ENCODE assay signal across 1 cellular context in the genomic region with DNA sequence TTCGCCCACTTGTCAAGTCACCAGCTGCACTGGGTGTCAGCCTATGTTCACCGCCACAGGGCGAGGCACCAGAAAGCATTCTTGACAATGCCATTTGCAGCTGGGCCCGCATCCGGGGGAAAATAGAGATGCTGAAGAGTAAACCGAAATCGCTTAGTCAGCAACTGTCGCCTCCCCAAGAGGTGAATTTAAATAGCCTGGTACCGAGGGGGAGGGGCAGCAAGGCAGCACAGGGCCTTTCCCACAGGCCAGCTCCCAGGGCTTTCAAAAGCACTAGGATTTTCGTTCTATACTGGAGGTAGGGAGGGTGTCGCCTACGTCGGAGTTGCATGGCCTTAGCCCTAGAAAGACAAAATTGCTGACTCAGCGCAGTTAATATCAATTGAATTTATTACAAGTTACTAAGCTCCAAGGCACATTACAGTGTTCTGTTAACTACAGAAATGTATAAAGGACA.
TF ChIP-seq lines count a peak whose summit lies in the region.

No MANE protein-coding gene starts in this region.

TF ChIP-seq in K562, 482 proteins besides CTCF, POLR2A, EP300 and RAD21 (continued from another document):
- TF ChIP-seq GMEB1 (CRISPR knock-in tag; IDR thresholded peaks at IDR 0.05) (no peak), C11orf30 (IDR thresholded peaks at IDR 0.05; ENCODE audit: low read depth) (peak; percentile 99), ZNF77 (CRISPR knock-in tag; IDR thresholded peaks at IDR 0.05) (no peak), CREM (IDR thresholded peaks at IDR 0.05; ENCODE audit: low read depth) (no peak), ZC3H8 (IDR thresholded peaks at IDR 0.05) (no peak), RBFOX2 (IDR thresholded peaks at IDR 0.05; ENCODE audit: low read depth, low read length) (0 out of 2 replicates have a peak, but pooled peaks have one; percentile 17), YY1 (IDR thresholded peaks at IDR 0.05; ENCODE audit: borderline replicate concordance in 1 of 3, control insufficient read depth in 1 of 3, extremely low read depth in 1 of 3, insufficient read depth in 3 of 3, insufficient read length in 1 of 3, insufficient replicate concordance in 2 of 3, low read depth in 1 of 3, low read length in 2 of 3) (no peak), MAFK (IDR thresholded peaks at IDR 0.05; ENCODE audit: low read length) (peak; percentile 100), MAFG (tag; conservative IDR thresholded peaks at IDR 0.05) (peak; percentile 99)
- TF ChIP-seq, protein P1, sequence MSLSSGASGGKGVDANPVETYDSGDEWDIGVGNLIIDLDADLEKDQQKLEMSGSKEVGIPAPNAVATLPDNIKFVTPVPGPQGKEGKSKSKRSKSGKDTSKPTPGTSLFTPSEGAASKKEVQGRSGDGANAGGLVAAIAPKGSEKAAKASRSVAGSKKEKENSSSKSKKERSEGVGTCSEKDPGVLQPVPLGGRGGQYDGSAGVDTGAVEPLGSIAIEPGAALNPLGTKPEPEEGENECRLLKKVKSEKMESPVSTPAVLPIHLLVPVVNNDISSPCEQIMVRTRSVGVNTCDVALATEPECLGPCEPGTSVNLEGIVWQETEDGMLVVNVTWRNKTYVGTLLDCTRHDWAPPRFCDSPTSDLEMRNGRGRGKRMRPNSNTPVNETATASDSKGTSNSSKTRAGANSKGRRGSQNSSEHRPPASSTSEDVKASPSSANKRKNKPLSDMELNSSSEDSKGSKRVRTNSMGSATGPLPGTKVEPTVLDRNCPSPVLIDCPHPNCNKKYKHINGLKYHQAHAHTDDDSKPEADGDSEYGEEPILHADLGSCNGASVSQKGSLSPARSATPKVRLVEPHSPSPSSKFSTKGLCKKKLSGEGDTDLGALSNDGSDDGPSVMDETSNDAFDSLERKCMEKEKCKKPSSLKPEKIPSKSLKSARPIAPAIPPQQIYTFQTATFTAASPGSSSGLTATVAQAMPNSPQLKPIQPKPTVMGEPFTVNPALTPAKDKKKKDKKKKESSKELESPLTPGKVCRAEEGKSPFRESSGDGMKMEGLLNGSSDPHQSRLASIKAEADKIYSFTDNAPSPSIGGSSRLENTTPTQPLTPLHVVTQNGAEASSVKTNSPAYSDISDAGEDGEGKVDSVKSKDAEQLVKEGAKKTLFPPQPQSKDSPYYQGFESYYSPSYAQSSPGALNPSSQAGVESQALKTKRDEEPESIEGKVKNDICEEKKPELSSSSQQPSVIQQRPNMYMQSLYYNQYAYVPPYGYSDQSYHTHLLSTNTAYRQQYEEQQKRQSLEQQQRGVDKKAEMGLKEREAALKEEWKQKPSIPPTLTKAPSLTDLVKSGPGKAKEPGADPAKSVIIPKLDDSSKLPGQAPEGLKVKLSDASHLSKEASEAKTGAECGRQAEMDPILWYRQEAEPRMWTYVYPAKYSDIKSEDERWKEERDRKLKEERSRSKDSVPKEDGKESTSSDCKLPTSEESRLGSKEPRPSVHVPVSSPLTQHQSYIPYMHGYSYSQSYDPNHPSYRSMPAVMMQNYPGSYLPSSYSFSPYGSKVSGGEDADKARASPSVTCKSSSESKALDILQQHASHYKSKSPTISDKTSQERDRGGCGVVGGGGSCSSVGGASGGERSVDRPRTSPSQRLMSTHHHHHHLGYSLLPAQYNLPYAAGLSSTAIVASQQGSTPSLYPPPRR (CRISPR knock-in tag; IDR thresholded peaks at IDR 0.05; ENCODE audit: borderline replicate concordance): no peak
